Comparison of ENCODE assay signal across 6 cellular contexts in genomic region chrX:101407167-101407747, GRCh38. TPM values are rescaled to one million over a fixed set of nuclear protein-coding genes. Genes with fewer than 3 reads are reported as not detected.
DNase-seq lines count a peak whose midpoint lies in the region; ATAC-seq and TF ChIP-seq lines count a peak whose summit lies in the region.

No MANE protein-coding gene starts in this region.

- H3K4me1 ChIP-seq in gastroesophageal sphincter (peaks cover 0 to 43% (median 0%) of the 10 kb centered on the region in 3 donors), thoracic aorta (ENCODE audit: control insufficient read depth in 1 of 2, low read depth in 2 of 2) (peaks cover 5 to 12% of the 10 kb centered on the region in 2 donors)

- no peaks in the 10 kb centered on the region for H3K27me3 ChIP-seq in CD4-positive, alpha-beta T cell (ENCODE audit: control insufficient read depth, insufficient read depth, low read length)
- H3K27me3 ChIP-seq in gastroesophageal sphincter (no peaks in the 10 kb centered on the region), thoracic aorta (replicated peaks; ENCODE audit: insufficient read depth) (no peaks in the 10 kb centered on the region)

- peak overlapping the region; percentile 63 to 95 for H3K4me3 ChIP-seq in gastroesophageal sphincter
- H3K4me3 ChIP-seq in thoracic aorta: peak overlapping the region; percentile 83

- peaks cover 34% of the 10 kb centered on the region for H3K4me1 Mint-ChIP-seq in CD4-positive, alpha-beta T cell (ENCODE audit: low read depth)

- no peak for DNase-seq in CD4-positive, alpha-beta T cell
- peak; percentile 9 for DNase-seq in NOMO-1 treated with DMSO at 0.1 percent for 48 hours (lab: John Stamatoyannopoulos, UW; ENCODE audit: unreplicated experiment)
- DNase-seq in thoracic aorta (ENCODE audit: low spot score): no peak
- no peak for DNase-seq in NCI-H774 (lab: John Stamatoyannopoulos, UW)
- no peak for DNase-seq in foreskin melanocyte

- 0 to 20% methylated on average over 8 to 10 of the region's 15 CpGs for WGBS in gastroesophageal sphincter (ENCODE audit: low coverage in 1 of 2), 2 donors

- TF ChIP-seq CTCF in CD4-positive, alpha-beta T cell (IDR thresholded peaks at IDR 0.05): no peak
- TF ChIP-seq CTCF in gastroesophageal sphincter (IDR thresholded peaks at IDR 0.05) (no peak), thoracic aorta (IDR thresholded peaks at IDR 0.05) (no peak)

- intact Hi-C loops in CD4-positive, alpha-beta T cell (cut with DNase I, micrococcal nuclease): loop anchor here in 1 of 2 experiments (2.0 to 10.0 kb wide), 4 partner anchors 16 to 1198 kb away; partner anchors contain the start of genes CENPI, RPL36A and TIMM8A

- no peak for TF ChIP-seq POLR2A in gastroesophageal sphincter (IDR thresholded peaks at IDR 0.05)

- H3K27ac Mint-ChIP-seq in CD4-positive, alpha-beta T cell: peak overlapping the region; percentile 97

- POLR2A ChIA-PET in CD4-positive, alpha-beta T cell (lab: Charles Lee): interaction anchor here (0.8 to 1.3 kb wide), 5 partner anchors 9 to 525 kb away, joined by 3 to 6 read pairs (median 3); partner anchors contain the start of genes RPL36A and ZMAT1

- CTCF ChIA-PET in CD4-positive, alpha-beta T cell (lab: Charles Lee): no interaction called here

- peak overlapping the region; percentile 92 for H3K27ac ChIP-seq in CD4-positive, alpha-beta T cell (ENCODE audit: low read depth, low read length)
- peak overlapping the region; percentile 90 to 99 (median 90) for H3K27ac ChIP-seq in gastroesophageal sphincter
- H3K27ac ChIP-seq in thoracic aorta: peak overlapping the region; percentile 77 to 79

- TF ChIP-seq EP300 in gastroesophageal sphincter (IDR thresholded peaks at IDR 0.05): no peak

- H3K9me3 ChIP-seq in CD4-positive, alpha-beta T cell (ENCODE audit: control insufficient read depth, low read length): no peaks in the 10 kb centered on the region
- H3K9me3 ChIP-seq in gastroesophageal sphincter: no peaks in the 10 kb centered on the region
- H3K9me3 ChIP-seq in thoracic aorta: no peaks in the 10 kb centered on the region

- ATAC-seq in CD4-positive, alpha-beta T cell (ENCODE audit: poor library complexity): no peak
- peak; percentile 4 for ATAC-seq in gastroesophageal sphincter
- ATAC-seq in thoracic aorta (ENCODE audit: insufficient number of reproducible peaks, low FRiP score, low read depth): no peak

- H3K9me3 Mint-ChIP-seq in CD4-positive, alpha-beta T cell: no peaks in the 10 kb centered on the region

- H3K36me3 ChIP-seq in gastroesophageal sphincter (peaks cover 0 to 8% of the 10 kb centered on the region in 2 donors), thoracic aorta (peaks cover under 1% of the 10 kb centered on the region)

- no peaks in the 10 kb centered on the region for H3K27me3 Mint-ChIP-seq in CD4-positive, alpha-beta T cell

- H3K4me3 Mint-ChIP-seq in CD4-positive, alpha-beta T cell: peak overlapping the region; percentile 97

- peaks cover 30% of the 10 kb centered on the region for H3K36me3 Mint-ChIP-seq in CD4-positive, alpha-beta T cell (ENCODE audit: low read depth)

RNA-seq across cellular contexts. Expression of gene GLA, which starts 0.5 kb away (rescaled TPM):
- 10 to 100 TPM; 26.6 to 26.8 TPM for total RNA-seq in CD4-positive, alpha-beta T cell
- total RNA-seq in gastroesophageal sphincter (10 to 100 TPM in 3 of 4 donors, 1 to 10 TPM in 1; 9.2 to 22.0 (median 16.1) TPM), thoracic aorta (10 to 100 TPM; 17.6 to 23.2 TPM)

RNA-seq across cellular contexts. Expression of gene HNRNPH2, which starts 0.8 kb away (rescaled TPM):
- 10 to 100 TPM; 50.9 to 51.4 TPM for total RNA-seq in CD4-positive, alpha-beta T cell
- total RNA-seq in gastroesophageal sphincter: 10 to 100 TPM; 38.8 to 66.6 (median 62.1) TPM
- total RNA-seq in thoracic aorta: 10 to 100 TPM; 24.9 to 45.6 TPM

RNA-seq across cellular contexts. Expression of gene RPL36A, which starts 16.4 kb away (rescaled TPM):
- 100 to 1,000 TPM; 417 to 536 TPM for total RNA-seq in CD4-positive, alpha-beta T cell
- total RNA-seq in gastroesophageal sphincter: 1,000 to 10,000 TPM in 3 of 4 donors, 100 to 1,000 TPM in 1; 629 to 1,573 (median 1,208) TPM
- total RNA-seq in thoracic aorta: 1,000 to 10,000 TPM in 1 of 2 donors, 100 to 1,000 TPM in 1; 353 to 1,578 TPM

RNA-seq across cellular contexts. Expression of gene BTK, which starts 21.3 kb away (rescaled TPM):
- total RNA-seq in CD4-positive, alpha-beta T cell: under 1 TPM; 0.42 to 0.49 TPM
- total RNA-seq in gastroesophageal sphincter (10 to 100 TPM in 1 of 4 donors, 1 to 10 TPM in 3; 2.2 to 14.8 (median 4.5) TPM), thoracic aorta (1 to 10 TPM; 7.7 to 9.5 TPM)

RNA-seq across cellular contexts. Expression of gene TIMM8A, which starts 58.7 kb away (rescaled TPM):
- 1 to 10 TPM; 5.0 to 6.4 TPM for total RNA-seq in CD4-positive, alpha-beta T cell
- total RNA-seq in gastroesophageal sphincter (1 to 10 TPM; 1.5 to 7.1 (median 5.3) TPM), thoracic aorta (10 to 100 TPM in 1 of 2 donors, 1 to 10 TPM in 1; 1.2 to 17.1 TPM)
